Comparison of ENCODE assay signal across 10 cellular contexts in the genomic region with DNA sequence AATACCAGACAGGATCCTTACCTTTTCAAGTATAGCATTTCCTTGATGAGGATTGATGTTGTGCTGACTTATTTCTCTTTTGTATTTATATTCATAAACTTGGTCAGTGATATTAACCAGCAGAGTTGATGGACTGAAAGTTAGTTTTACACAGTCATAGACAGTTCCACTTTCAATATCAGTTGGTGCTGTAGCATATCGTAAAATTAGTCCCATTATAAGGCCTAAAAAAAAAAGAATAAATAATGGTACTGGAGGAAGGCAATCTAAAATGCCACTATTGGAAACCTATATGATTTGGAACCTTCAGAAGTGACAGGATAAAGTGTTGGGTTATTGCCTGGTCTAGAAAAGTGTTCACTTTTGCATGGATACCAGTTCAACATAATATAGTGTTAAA. TPM values are rescaled to one million over a fixed set of nuclear protein-coding genes. Genes with fewer than 3 reads are reported as not detected.
A peak's percentile ranks its signal among the peaks of the same experiment; 100 is the strongest.
DNase-seq lines count a peak whose midpoint lies in the region; ATAC-seq and TF ChIP-seq lines count a peak whose summit lies in the region.
"Had no signal": no experiment of that assay in that cellular context is flagged by ENCODE, and none has a peak within 500 bp of the region (broad histone marks: within the 10 kb centered on the region; RNA-seq: fewer than 3 reads in every experiment).

No MANE protein-coding gene starts in this region.

- H3K36me3 ChIP-seq in spleen (no peaks in the 10 kb centered on the region), ascending aorta (no peaks in the 10 kb centered on the region)
- H3K36me3 ChIP-seq: thoracic aorta had no signal

- H3K9me3 ChIP-seq in spleen: no peaks in the 10 kb centered on the region
- H3K9me3 ChIP-seq in ascending aorta: no peaks in the 10 kb centered on the region
- H3K9me3 ChIP-seq: thoracic aorta had no signal

- H3K4me1 ChIP-seq in spleen (peaks cover 17 to 52% (median 25%) of the 10 kb centered on the region in 6 donors), ascending aorta (peaks cover 0 to 9% of the 10 kb centered on the region in 2 donors)

- intact Hi-C loops in spleen (cut with DNase I; ENCODE audit: low total_unique reads) (no loop called here), ascending aorta (cut with DNase I) (no loop called here)
- intact Hi-C loops in activated CD4-positive, alpha-beta T cell treated with anti-CD3 and anti-CD28 coated beads, Interleukin-2, amount 10 ng/mL, durations not matched to agents 24 days and 14 days (cut with micrococcal nuclease): loop anchor here (1.0 to 10.0 kb wide), 5 partner anchors 16 to 827 kb away; partner anchors contain the start of genes DIPK2A, SLC9A9 and U2SURP

- no peak overlapping the region for H3K27ac Mint-ChIP-seq in activated CD4-positive, alpha-beta T cell treated with anti-CD3 and anti-CD28 coated beads, Interleukin-2, amount 10 ng/mL, durations not matched to agents 24 days and 14 days
- H3K27ac Mint-ChIP-seq: activated T-helper 1 cell treated with anti-CD3 and anti-CD28 coated beads, Interleukin-12 subunit alpha, Interleukin-12 subunit beta, Interleukin-2, Interleukin-4 antibody, amounts not matched to agents 30 ng/mL and 10 ng/mL and 1 ng/mL, durations not matched to agents 14 hours and 24 hours and 36 hours had no signal

- H3K4me3 Mint-ChIP-seq in activated CD4-positive, alpha-beta T cell treated with anti-CD3 and anti-CD28 coated beads, Interleukin-2, amount 10 ng/mL, durations not matched to agents 24 days and 14 days: no peak overlapping the region
- H3K4me3 Mint-ChIP-seq: dendritic cell treated with granulocyte-macrophage colony-stimulating factor and Interleukin-4, amounts not matched to agents 40 ng/mL and 50 ng/mL, for 4 days had no signal

- ATAC-seq in GM19043 (IDR thresholded peaks at IDR 0.05; ENCODE audit: low read depth, unreplicated experiment) (peak; percentile 73), GM21786 (IDR thresholded peaks at IDR 0.05; ENCODE audit: unreplicated experiment) (peak; percentile 76), HG03342 (IDR thresholded peaks at IDR 0.05; ENCODE audit: unreplicated experiment) (peak; percentile 87)

- H3K9me3 Mint-ChIP-seq in activated CD4-positive, alpha-beta T cell treated with anti-CD3 and anti-CD28 coated beads, Interleukin-2, amount 10 ng/mL, durations not matched to agents 24 days and 14 days: no peaks in the 10 kb centered on the region
- H3K9me3 Mint-ChIP-seq: activated T-helper 1 cell treated with anti-CD3 and anti-CD28 coated beads, Interleukin-12 subunit alpha, Interleukin-12 subunit beta, Interleukin-2, Interleukin-4 antibody, amounts not matched to agents 30 ng/mL and 10 ng/mL and 1 ng/mL, durations not matched to agents 14 hours and 24 hours and 36 hours; dendritic cell treated with granulocyte-macrophage colony-stimulating factor and Interleukin-4, amounts not matched to agents 40 ng/mL and 50 ng/mL, for 4 days had no signal

- H3K27ac ChIP-seq in spleen (peak overlapping the region in 5 of 8 donors; percentile 55 to 72 (median 65)), ascending aorta (no peak overlapping the region)

- H3K27me3 Mint-ChIP-seq in activated CD4-positive, alpha-beta T cell treated with anti-CD3 and anti-CD28 coated beads, Interleukin-2, amount 10 ng/mL, durations not matched to agents 24 days and 14 days: no peaks in the 10 kb centered on the region
- H3K27me3 Mint-ChIP-seq: dendritic cell treated with granulocyte-macrophage colony-stimulating factor and Interleukin-4, amounts not matched to agents 40 ng/mL and 50 ng/mL, for 4 days had no signal

- 29 to 67% (median 47%) methylated on average over 1 of the region's 1 CpG for WGBS in spleen, 5 donors

- TF ChIP-seq POLR2A in spleen (IDR thresholded peaks at IDR 0.05): no peak

- DNase-seq in spleen (no peak), ascending aorta (ENCODE audit: low spot score in 2 of 2) (no peak), medulla oblongata (ENCODE audit: extremely low spot score) (no peak)
- no peak for DNase-seq in activated CD4-positive, alpha-beta T cell treated with anti-CD3 and anti-CD28 coated beads, Interleukin-2, amount 10 ng/mL, durations not matched to agents 24 days and 14 days

- H3K36me3 Mint-ChIP-seq in activated CD4-positive, alpha-beta T cell treated with anti-CD3 and anti-CD28 coated beads, Interleukin-2, amount 10 ng/mL, durations not matched to agents 24 days and 14 days (ENCODE audit: low read depth): peaks cover 4% of the 10 kb centered on the region

- H3K27me3 ChIP-seq in spleen (replicated peaks in 1 of 7): no peaks in the 10 kb centered on the region
- H3K27me3 ChIP-seq in ascending aorta: no peaks in the 10 kb centered on the region

- H3K4me3 ChIP-seq in spleen (peak overlapping the region in 1 of 8 donors; percentile 0), ascending aorta (no peak overlapping the region)

- TF ChIP-seq CTCF in spleen (IDR thresholded peaks at IDR 0.05 in 8 of 11, conservative IDR thresholded peaks at IDR 0.05 in 3 of 11) (no peak), ascending aorta (IDR thresholded peaks at IDR 0.05) (no peak)

- H3K4me1 Mint-ChIP-seq in activated CD4-positive, alpha-beta T cell treated with anti-CD3 and anti-CD28 coated beads, Interleukin-2, amount 10 ng/mL, durations not matched to agents 24 days and 14 days: peaks cover 19% of the 10 kb centered on the region

RNA-seq across cellular contexts. Expression of gene SLC9A9, which starts 16.3 kb away (rescaled TPM):
- 10 to 100 TPM; 32.1 to 58.2 (median 47.0) TPM for total RNA-seq in spleen
- 10 to 100 TPM; 10.8 to 11.3 (median 11.2) TPM for polyA plus RNA-seq in spleen
- 63.4 TPM for total RNA-seq in ascending aorta
- 1.1 and 1.3 TPM in 2 replicates for total RNA-seq in activated CD4-positive, alpha-beta T cell treated with anti-CD3 and anti-CD28 coated beads, Interleukin-2, amount 10 ng/mL, durations not matched to agents 24 days and 14 days

Comparison
In these comparisons a context has a peak if more than half of its experiments do, and no peak if none do; other contexts are left out.
1. H3K27ac ChIP-seq: peak in spleen (5 of 8); none in ascending aorta (0 of 2).
2. RNA of gene SLC9A9, which starts 16.3 kb away (total RNA-seq): 63.4 TPM in ascending aorta (single experiment) and 32.1 to 58.2 TPM in spleen; 1.1 to 1.3 TPM in activated CD4-positive, alpha-beta T cell treated with anti-CD3 and anti-CD28 coated beads, Interleukin-2, amount 10 ng/mL, durations not matched to agents 24 days and 14 days; every median in the first group is over 10 times any median in the second.
3. Peak in every context shown above with its lines, with median percentiles within 50 percentile points of each other: ATAC-seq.